Comparison of ENCODE assay signal across 24 cellular contexts in the genomic region with DNA sequence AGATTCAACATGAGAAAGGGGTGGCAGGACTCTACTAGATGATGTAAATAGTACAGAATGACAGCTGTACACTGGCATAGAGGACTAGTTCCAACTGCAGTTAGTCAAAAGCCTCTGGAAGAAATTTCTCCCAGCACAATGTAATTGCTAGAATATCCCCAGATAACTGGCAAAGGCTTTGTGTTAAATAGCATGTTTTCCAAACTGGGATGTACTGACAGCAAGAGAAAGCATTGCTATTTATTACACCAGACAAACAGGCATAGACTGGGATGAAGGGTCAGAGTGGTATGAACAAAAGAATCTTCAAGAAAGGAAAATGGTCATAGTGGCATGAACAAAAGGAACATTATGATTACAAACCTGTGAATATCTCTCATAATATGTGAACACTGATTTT.
"Had no signal": no experiment of that assay in that cellular context is flagged by ENCODE, and none has a peak within 500 bp of the region (broad histone marks: within the 10 kb centered on the region; RNA-seq: fewer than 3 reads in every experiment).

No MANE protein-coding gene starts in this region.

- DNase-seq: activated CD4-positive, alpha-beta T cell treated with anti-CD3 and anti-CD28 coated beads for 48 hours; activated CD4-positive, alpha-beta T cell treated with anti-CD3 and anti-CD28 coated beads, Interleukin-2, amount 50 U/mL, for 4 hours; activated CD4-positive, CD25-positive, alpha-beta regulatory T cell treated with anti-CD3 and anti-CD28 coated beads, Interleukin-2, amount 50 U/mL, for 72 hours; activated CD8-positive, alpha-beta memory T cell treated with anti-CD3 and anti-CD28 coated beads, Interleukin-2, amount 50 U/mL, for 48 hours; activated CD8-positive, alpha-beta T cell treated with anti-CD3 and anti-CD28 coated beads, Interleukin-2, amount 10 ng/mL, durations not matched to agents 7 days and 5 days; activated effector memory CD4-positive, alpha-beta T cell treated with anti-CD3 and anti-CD28 coated beads, Interleukin-2, amount 50 U/mL, for 16 hours; activated naive CD4-positive, alpha-beta T cell treated with anti-CD3 and anti-CD28 coated beads for 36 hours; activated T-cell treated with anti-CD3 and anti-CD28 coated beads, Interleukin-2, amount 50 U/mL, for 24 hours; amygdala; cerebellar nuclear complex; Kasumi-1; KBM-7; NCI-H1105 treated with DMSO at 0.1 percent for 48 hours; NCI-H146; NCI-H187 treated with DMSO at 0.1 percent for 48 hours; NCI-H2171; NCI-H345; NCI-H510A; NCI-H526 treated with DMSO at 0.1 percent for 48 hours; NK-92 treated with Interleukin-12 subunit alpha and Interleukin-12 subunit beta, amount 100 ng/mL, for 24 hours; PC-3; SHP77 treated with DMSO at 0.1 percent for 48 hours had no signal

- ATAC-seq: activated CD8-positive, alpha-beta T cell treated with anti-CD3 and anti-CD28 coated beads, Interleukin-2, amount 10 ng/mL, durations not matched to agents 7 days and 5 days; PC-3; WTC11 had no signal

- FAIRE-seq: astrocyte had no signal
